ENCODE assay signal across 9 cellular contexts in genomic region chr19:32694316-32694715, GRCh38. TPM values are rescaled to one million over a fixed set of nuclear protein-coding genes. Genes with fewer than 3 reads are reported as not detected.
DNase-seq lines count a peak whose midpoint lies in the region; ATAC-seq and TF ChIP-seq lines count a peak whose summit lies in the region.
"Not testable (repeated sequence)": the region's sequence is repeated elsewhere in the genome, so short reads cannot be mapped to it uniquely, and the experiment has no call there.
"Had no signal": no experiment of that assay in that cellular context is flagged by ENCODE, and none has a peak within 500 bp of the region (broad histone marks: within the 10 kb centered on the region; RNA-seq: fewer than 3 reads in every experiment).

No MANE protein-coding gene starts in this region.

- H3K4me3 ChIP-seq in KMS-11 (IDR thresholded peaks at IDR 0.05; ENCODE audit: insufficient read depth, low read depth, low read length), result not testable (repeated sequence)
- peak overlapping the region; percentile 33; the same call in 1 of the 2 replicates for H3K4me3 ChIP-seq in SK-N-MC
- H3K4me3 ChIP-seq in esophagus squamous epithelium, result peak overlapping the region; percentile 3 to 96 (median 80)

- DNase-seq in CD4-positive, alpha-beta T cell; SK-N-MC (ENCODE audit: low read depth, low spot score); activated T-cell treated with anti-CD3 and anti-CD28 coated beads, Interleukin-2, amount 50 U/mL, for 24 hours; MCF 10A (ENCODE audit: unreplicated experiment); esophagus squamous epithelium (lab: John Stamatoyannopoulos, UW); natural killer cell treated with Interleukin-12 subunit alpha and Interleukin-12 subunit beta and Interleukin-15 and Interleukin-18, amount 100 ng/mL, for 72 hours (ENCODE audit: low spot score): not testable (repeated sequence)

- not testable (repeated sequence) for H3K9me3 ChIP-seq in CD4-positive, alpha-beta T cell (ENCODE audit: control insufficient read depth, low read length); SK-N-MC (ENCODE audit: low read depth, low read length); esophagus squamous epithelium

- CTCF ChIA-PET in CD4-positive, alpha-beta T cell (lab: Charles Lee), result not testable (repeated sequence)
- CTCF ChIA-PET in MCF 10A (lab: Yijun Ruan, JAX), result interaction anchor here (1.0 kb wide), 1 partner anchor 282 kb away, joined by 3 read pairs; no protein-coding TSS in a partner anchor

- WGBS in esophagus squamous epithelium, 2 donors, result 33 to 42% methylated on average over 2 of the region's 2 CpGs

- not testable (repeated sequence) for H3K27me3 ChIP-seq in CD4-positive, alpha-beta T cell (ENCODE audit: control insufficient read depth, insufficient read depth, low read length); KMS-11 (ENCODE audit: insufficient read depth, low read depth); esophagus squamous epithelium

- H3K9me3 Mint-ChIP-seq in CD4-positive, alpha-beta T cell; activated T-cell treated with anti-CD3 and anti-CD28 coated beads, Interleukin-2, amount 50 U/mL, for 24 hours; MCF 10A (ENCODE audit: unreplicated experiment); natural killer cell treated with Interleukin-12 subunit alpha and Interleukin-12 subunit beta and Interleukin-15 and Interleukin-18, amount 100 ng/mL, for 72 hours; stimulated activated memory B cell treated with anti-CD40 and anti-IgM and Interleukin-4, amounts not matched to agents 10 μg/mL and 1 μg/mL and 100 μg/mL, for 72 hours: not testable (repeated sequence)

- H4K20me1 ChIP-seq in KMS-11 (ENCODE audit: insufficient read depth), result not testable (repeated sequence)

- not testable (repeated sequence) for H3K27ac ChIP-seq in CD4-positive, alpha-beta T cell (ENCODE audit: low read depth, low read length); KMS-11; SK-N-MC
- H3K27ac ChIP-seq in esophagus squamous epithelium, result peak overlapping the region; percentile 44 to 97 (median 48)

- peak overlapping the region; percentile 96 for H3K4me3 Mint-ChIP-seq in CD4-positive, alpha-beta T cell
- H3K4me3 Mint-ChIP-seq in activated T-cell treated with anti-CD3 and anti-CD28 coated beads, Interleukin-2, amount 50 U/mL, for 24 hours, result peak overlapping the region; percentile 87
- peak overlapping the region; percentile 79 for H3K4me3 Mint-ChIP-seq in MCF 10A (ENCODE audit: unreplicated experiment)
- H3K4me3 Mint-ChIP-seq in natural killer cell treated with Interleukin-12 subunit alpha and Interleukin-12 subunit beta and Interleukin-15 and Interleukin-18, amount 100 ng/mL, for 72 hours, result peak overlapping the region; percentile 89
- H3K4me3 Mint-ChIP-seq in stimulated activated memory B cell treated with anti-CD40 and anti-IgM and Interleukin-4, amounts not matched to agents 10 μg/mL and 1 μg/mL and 100 μg/mL, for 72 hours, result not testable (repeated sequence)

- not testable (repeated sequence) for H2AFZ ChIP-seq in KMS-11 (ENCODE audit: low read depth)

- peaks cover 70% of the 10 kb centered on the region for H3K4me1 Mint-ChIP-seq in CD4-positive, alpha-beta T cell (ENCODE audit: low read depth)
- peaks cover 81% of the 10 kb centered on the region for H3K4me1 Mint-ChIP-seq in activated T-cell treated with anti-CD3 and anti-CD28 coated beads, Interleukin-2, amount 50 U/mL, for 24 hours (ENCODE audit: low read depth)
- H3K4me1 Mint-ChIP-seq in MCF 10A (ENCODE audit: insufficient read depth, unreplicated experiment), result peaks cover 37% of the 10 kb centered on the region
- peaks cover 70 to 72% of the 10 kb centered on the region in 2 donors for H3K4me1 Mint-ChIP-seq in natural killer cell treated with Interleukin-12 subunit alpha and Interleukin-12 subunit beta and Interleukin-15 and Interleukin-18, amount 100 ng/mL, for 72 hours (ENCODE audit: low read depth in 2 of 2)
- H3K4me1 Mint-ChIP-seq in stimulated activated memory B cell treated with anti-CD40 and anti-IgM and Interleukin-4, amounts not matched to agents 10 μg/mL and 1 μg/mL and 100 μg/mL, for 72 hours, result peaks cover 49% of the 10 kb centered on the region

- TF ChIP-seq POLR2A in esophagus squamous epithelium (IDR thresholded peaks at IDR 0.05), result not testable (repeated sequence)

- H3K27me3 Mint-ChIP-seq in CD4-positive, alpha-beta T cell; activated T-cell treated with anti-CD3 and anti-CD28 coated beads, Interleukin-2, amount 50 U/mL, for 24 hours; MCF 10A (ENCODE audit: insufficient read depth, unreplicated experiment); natural killer cell treated with Interleukin-12 subunit alpha and Interleukin-12 subunit beta and Interleukin-15 and Interleukin-18, amount 100 ng/mL, for 72 hours; stimulated activated memory B cell treated with anti-CD40 and anti-IgM and Interleukin-4, amounts not matched to agents 10 μg/mL and 1 μg/mL and 100 μg/mL, for 72 hours: not testable (repeated sequence)

- not testable (repeated sequence) for H3K36me3 ChIP-seq in KMS-11 (ENCODE audit: insufficient read depth)
- H3K36me3 ChIP-seq in SK-N-MC (ENCODE audit: insufficient read depth, low read length) (peaks cover 39% of the 10 kb centered on the region; the same call in 1 of the 2 replicates), esophagus squamous epithelium (peaks cover 0 to 39% (median 0%) of the 10 kb centered on the region in 3 donors)

- peak overlapping the region; percentile 80 for H3K27ac Mint-ChIP-seq in CD4-positive, alpha-beta T cell
- H3K27ac Mint-ChIP-seq in activated T-cell treated with anti-CD3 and anti-CD28 coated beads, Interleukin-2, amount 50 U/mL, for 24 hours, result peak overlapping the region; percentile 89
- peak overlapping the region; percentile 59 for H3K27ac Mint-ChIP-seq in MCF 10A (ENCODE audit: low read depth, unreplicated experiment)
- peak overlapping the region; percentile 83 to 96 for H3K27ac Mint-ChIP-seq in natural killer cell treated with Interleukin-12 subunit alpha and Interleukin-12 subunit beta and Interleukin-15 and Interleukin-18, amount 100 ng/mL, for 72 hours
- H3K27ac Mint-ChIP-seq in stimulated activated memory B cell treated with anti-CD40 and anti-IgM and Interleukin-4, amounts not matched to agents 10 μg/mL and 1 μg/mL and 100 μg/mL, for 72 hours, result peak overlapping the region; percentile 12

- peaks cover 56% of the 10 kb centered on the region for H3K36me3 Mint-ChIP-seq in CD4-positive, alpha-beta T cell (ENCODE audit: low read depth)
- peaks cover 71% of the 10 kb centered on the region for H3K36me3 Mint-ChIP-seq in activated T-cell treated with anti-CD3 and anti-CD28 coated beads, Interleukin-2, amount 50 U/mL, for 24 hours (ENCODE audit: low read depth)
- peaks cover 40% of the 10 kb centered on the region for H3K36me3 Mint-ChIP-seq in MCF 10A (ENCODE audit: insufficient read depth, unreplicated experiment)
- H3K36me3 Mint-ChIP-seq in natural killer cell treated with Interleukin-12 subunit alpha and Interleukin-12 subunit beta and Interleukin-15 and Interleukin-18, amount 100 ng/mL, for 72 hours, result peaks cover 34% of the 10 kb centered on the region
- peaks cover 45% of the 10 kb centered on the region for H3K36me3 Mint-ChIP-seq in stimulated activated memory B cell treated with anti-CD40 and anti-IgM and Interleukin-4, amounts not matched to agents 10 μg/mL and 1 μg/mL and 100 μg/mL, for 72 hours

- H3K4me1 ChIP-seq in KMS-11 (ENCODE audit: low read depth, poor library complexity, severe bottlenecking), result peaks cover 63% of the 10 kb centered on the region
- H3K4me1 ChIP-seq in esophagus squamous epithelium, result peaks cover 32 to 68% (median 43%) of the 10 kb centered on the region in 3 donors

- not testable (repeated sequence) for H3K9ac ChIP-seq in KMS-11; SK-N-MC (ENCODE audit: insufficient read length)

- peaks cover 73% of the 10 kb centered on the region for H3K79me2 ChIP-seq in KMS-11 (ENCODE audit: insufficient read depth, low read depth)

- not testable (repeated sequence) for BruUV-seq in MCF 10A (replicated peaks; lab: Mats Ljungman, UMichigan)

- ATAC-seq in CD4-positive, alpha-beta T cell (ENCODE audit: poor library complexity); natural killer cell treated with Interleukin-12 subunit alpha and Interleukin-12 subunit beta and Interleukin-15 and Interleukin-18, amount 100 ng/mL, for 72 hours; stimulated activated memory B cell treated with anti-CD40 and anti-IgM and Interleukin-4, amounts not matched to agents 10 μg/mL and 1 μg/mL and 100 μg/mL, for 72 hours: not testable (repeated sequence)

- TF ChIP-seq CTCF in CD4-positive, alpha-beta T cell (IDR thresholded peaks at IDR 0.05); KMS-11 (conservative IDR thresholded peaks at IDR 0.05; ENCODE audit: low read depth, low read length); MCF 10A (IDR thresholded peaks at IDR 0.05; ENCODE audit: unreplicated experiment); esophagus squamous epithelium (IDR thresholded peaks at IDR 0.05): not testable (repeated sequence)

- H3K4me2 ChIP-seq in KMS-11, result peak overlapping the region; percentile 61

- POLR2A ChIA-PET in CD4-positive, alpha-beta T cell (lab: Charles Lee), result interaction anchor here (1.1 to 1.9 kb wide), 2 partner anchors 19 to 466 kb away, joined by 3 to 15 read pairs; partner anchors contain the start of genes ANKRD27 and RGS9BP
- POLR2A ChIA-PET in MCF 10A (lab: Yijun Ruan, JAX), result not testable (repeated sequence)

- intact Hi-C loops in CD4-positive, alpha-beta T cell (cut with DNase I, micrococcal nuclease), result loop anchor here (5.0 to 10.0 kb wide), 3 partner anchors 50 to 283 kb away; partner anchors contain the start of gene PDCD5 (in 1 of the 2)
- intact Hi-C loops in MCF 10A (cut with micrococcal nuclease); esophagus squamous epithelium (cut with DNase I): not testable (repeated sequence)

RNA-seq across cellular contexts. Expression of gene NUDT19, which starts 2.7 kb away (rescaled TPM):
- total RNA-seq in CD4-positive, alpha-beta T cell, result 1 to 10 TPM; 7.9 to 8.2 TPM
- total RNA-seq in MCF 10A (2022) (29.4 and 33.4 TPM in 2 replicates), esophagus squamous epithelium (10 to 100 TPM; 13.3 to 20.8 (median 14.1) TPM)
- total RNA-seq in natural killer cell treated with Interleukin-12 subunit alpha and Interleukin-12 subunit beta and Interleukin-15 and Interleukin-18, amount 100 ng/mL, for 72 hours, result 10 to 100 TPM; 19.6 to 21.7 TPM

RNA-seq across cellular contexts. Expression of gene RGS9BP, which starts 18.7 kb away (rescaled TPM):
- under 1 TPM in 1 of 2 experiments, not detected in 1; 0.14 TPM for total RNA-seq in CD4-positive, alpha-beta T cell
- 0.16 and 0.69 TPM in 2 replicates for total RNA-seq in MCF 10A (2022)
- total RNA-seq in esophagus squamous epithelium, result 1 to 10 TPM in 1 of 4 donors, under 1 TPM in 3; 0.09 to 2.0 (median 0.23) TPM
- total RNA-seq in natural killer cell treated with Interleukin-12 subunit alpha and Interleukin-12 subunit beta and Interleukin-15 and Interleukin-18, amount 100 ng/mL, for 72 hours, result under 1 TPM in 1 of 2 donors, not detected in 1; 0.20 TPM

RNA-seq across cellular contexts. Expression of gene ANKRD27, which starts 19.3 kb away (rescaled TPM):
- 10 to 100 TPM; 16.5 to 17.6 TPM for total RNA-seq in CD4-positive, alpha-beta T cell
- 28.4 and 30.1 TPM in 2 replicates for total RNA-seq in MCF 10A (2022)
- total RNA-seq in esophagus squamous epithelium, result 10 to 100 TPM; 19.5 to 29.2 (median 21.5) TPM
- 10 to 100 TPM; 47.3 to 55.6 TPM for total RNA-seq in natural killer cell treated with Interleukin-12 subunit alpha and Interleukin-12 subunit beta and Interleukin-15 and Interleukin-18, amount 100 ng/mL, for 72 hours

RNA-seq across cellular contexts. Expression of gene TDRD12, which starts 25.3 kb away (rescaled TPM):
- total RNA-seq in CD4-positive, alpha-beta T cell, result under 1 TPM; 0.14 to 0.22 TPM
- total RNA-seq in MCF 10A (2022), result 0.14 and 0.20 TPM in 2 replicates
- 1 to 10 TPM in 1 of 4 donors, under 1 TPM in 2, not detected in 1; 0.18 to 1.7 (median 0.42) TPM for total RNA-seq in esophagus squamous epithelium
- total RNA-seq in natural killer cell treated with Interleukin-12 subunit alpha and Interleukin-12 subunit beta and Interleukin-15 and Interleukin-18, amount 100 ng/mL, for 72 hours, result under 1 TPM in 1 of 2 donors, not detected in 1; 0.29 TPM
- total RNA-seq: SK-MEL-5 had no signal

Comparison
In these comparisons a context has a peak if more than half of its experiments do, and no peak if none do; other contexts are left out.
1. H3K27ac Mint-ChIP-seq: peak in every context shown above with its lines; median percentile 90 in natural killer cell treated with Interleukin-12 subunit alpha and Interleukin-12 subunit beta and Interleukin-15 and Interleukin-18, amount 100 ng/mL, for 72 hours; 89 in activated T-cell treated with anti-CD3 and anti-CD28 coated beads, Interleukin-2, amount 50 U/mL, for 24 hours; 80 in CD4-positive, alpha-beta T cell; 59 in MCF 10A; 12 in stimulated activated memory B cell treated with anti-CD40 and anti-IgM and Interleukin-4, amounts not matched to agents 10 μg/mL and 1 μg/mL and 100 μg/mL, for 72 hours.